ENCODE assay signal across 10 cellular contexts in the genomic region with DNA sequence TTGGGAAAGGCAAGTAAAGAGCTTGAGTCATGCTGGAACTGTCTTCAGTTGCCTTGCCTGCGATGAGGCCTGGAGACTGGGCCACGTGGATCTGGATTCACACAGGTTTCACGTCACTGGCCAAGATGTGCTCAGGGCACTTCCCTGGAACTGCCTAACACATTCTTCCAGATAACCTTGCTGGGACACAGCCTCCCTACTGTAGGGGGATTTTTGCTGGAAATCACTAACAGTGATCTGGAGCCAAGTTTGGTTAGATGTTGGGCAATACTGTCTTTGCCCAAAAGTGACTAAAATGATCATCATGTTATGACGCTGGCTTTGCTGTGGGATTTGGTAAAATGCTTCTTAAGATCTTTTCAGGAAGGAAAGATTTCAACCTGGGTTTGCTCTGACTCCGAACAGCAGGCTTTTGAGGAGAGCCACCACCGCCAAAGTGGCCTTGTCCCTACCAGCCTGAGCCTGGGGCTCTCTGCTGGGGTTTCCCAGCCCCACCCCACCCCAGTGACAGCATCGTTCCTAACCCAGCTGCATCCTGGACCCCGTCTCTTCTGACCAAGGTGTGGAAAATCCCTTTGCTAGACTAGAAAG. TPM values are rescaled to one million over a fixed set of nuclear protein-coding genes. Genes with fewer than 3 reads are reported as not detected.
DNase-seq lines count a peak whose midpoint lies in the region; ATAC-seq and TF ChIP-seq lines count a peak whose summit lies in the region.
"Had no signal": no experiment of that assay in that cellular context is flagged by ENCODE, and none has a peak within 500 bp of the region (broad histone marks: within the 10 kb centered on the region; RNA-seq: fewer than 3 reads in every experiment).

No MANE protein-coding gene starts in this region.

- no peaks in the 10 kb centered on the region for H3K27me3 Mint-ChIP-seq in activated T-cell treated with anti-CD3 and anti-CD28 coated beads, Interleukin-2, amount 50 U/mL, for 24 hours
- peaks cover 14% of the 10 kb centered on the region for H3K27me3 Mint-ChIP-seq in GM23338 (ENCODE audit: insufficient read depth, low read depth, poor library complexity)

- H3K36me3 Mint-ChIP-seq in activated T-cell treated with anti-CD3 and anti-CD28 coated beads, Interleukin-2, amount 50 U/mL, for 24 hours (ENCODE audit: low read depth): no peaks in the 10 kb centered on the region
- H3K36me3 Mint-ChIP-seq in GM23338 (ENCODE audit: low read depth): no peaks in the 10 kb centered on the region; the same call in 2 of the 3 replicates

- peaks cover 19% of the 10 kb centered on the region for H3F3A ChIP-seq in SK-N-SH (replicated peaks; ENCODE audit: insufficient read depth)
- H3F3A ChIP-seq in GM23338 (replicated peaks; ENCODE audit: low read depth): peaks cover 9% of the 10 kb centered on the region

- H3K27ac ChIP-seq in SK-N-SH (ENCODE audit: low read depth in 2 of 2, low read length in 1 of 2) (no peak overlapping the region; a peak in 1 of 4 replicates), brain microvascular endothelial cell (peak overlapping the region; percentile 43), tibial artery (peak overlapping the region; percentile 45 to 54), GM23338 (ENCODE audit: low read depth) (no peak overlapping the region)

- H3K36me3 ChIP-seq in SK-N-SH (replicated peaks in 1 of 2; ENCODE audit: control insufficient read depth in 1 of 2, insufficient read depth in 2 of 2, low read length in 1 of 2) (no peaks in the 10 kb centered on the region), brain microvascular endothelial cell (replicated peaks) (no peaks in the 10 kb centered on the region), tibial artery (peaks cover 0 to 9% (median 9%) of the 10 kb centered on the region in 3 donors), GM23338 (ENCODE audit: insufficient read depth) (no peaks in the 10 kb centered on the region)

- no peaks in the 10 kb centered on the region for H3K9me3 Mint-ChIP-seq in activated T-cell treated with anti-CD3 and anti-CD28 coated beads, Interleukin-2, amount 50 U/mL, for 24 hours
- H3K9me3 Mint-ChIP-seq in GM23338: peaks cover 5% of the 10 kb centered on the region; the same call in 1 of the 3 replicates

- no peaks in the 10 kb centered on the region for H3K27me3 ChIP-seq in SK-N-SH (ENCODE audit: insufficient read depth)
- no peaks in the 10 kb centered on the region for H3K27me3 ChIP-seq in brain microvascular endothelial cell (replicated peaks)
- H3K27me3 ChIP-seq in tibial artery: no peaks in the 10 kb centered on the region
- H3K27me3 ChIP-seq in GM23338 (ENCODE audit: insufficient read depth): no peaks in the 10 kb centered on the region

- no peaks in the 10 kb centered on the region for H3K9me3 ChIP-seq in SK-N-SH
- H3K9me3 ChIP-seq in tibial artery: no peaks in the 10 kb centered on the region

- TF ChIP-seq RAD21 in SK-N-SH (IDR thresholded peaks at IDR 0.05; ENCODE audit: low read length): no peak

- H2AFZ ChIP-seq in SK-N-SH (ENCODE audit: low read depth): peak overlapping the region; percentile 3; the same call in 1 of the 2 replicates
- no peak overlapping the region for H2AFZ ChIP-seq in GM23338

- H3K27ac Mint-ChIP-seq in activated T-cell treated with anti-CD3 and anti-CD28 coated beads, Interleukin-2, amount 50 U/mL, for 24 hours: no peak overlapping the region
- no peak overlapping the region for H3K27ac Mint-ChIP-seq in GM23338

- H3K4me2 ChIP-seq in SK-N-SH (no peak overlapping the region), GM23338 (no peak overlapping the region)

- H3K4me3 Mint-ChIP-seq in activated T-cell treated with anti-CD3 and anti-CD28 coated beads, Interleukin-2, amount 50 U/mL, for 24 hours: no peak overlapping the region
- H3K4me3 Mint-ChIP-seq in GM23338: no peak overlapping the region

- no peaks in the 10 kb centered on the region for H3K79me2 ChIP-seq in SK-N-SH (ENCODE audit: insufficient read depth)
- H3K79me2 ChIP-seq in GM23338 (replicated peaks; ENCODE audit: insufficient read depth): no peaks in the 10 kb centered on the region

- H3K9ac ChIP-seq in SK-N-SH: no peak overlapping the region

- no peak for TF ChIP-seq CTCF in SK-N-SH (IDR thresholded peaks at IDR 0.05)
- TF ChIP-seq CTCF in brain microvascular endothelial cell (IDR thresholded peaks at IDR 0.05; ENCODE audit: low read depth, low read length, missing control alignments): no peak
- TF ChIP-seq CTCF in tibial artery (IDR thresholded peaks at IDR 0.05): no peak
- no peak for TF ChIP-seq CTCF in GM23338 (conservative IDR thresholded peaks at IDR 0.05; ENCODE audit: low read depth in 2 of 2)

- intact Hi-C loops in tibial artery (cut with DNase I; ENCODE audit: low total_unique reads): no loop called here

- H3K4me1 Mint-ChIP-seq in activated T-cell treated with anti-CD3 and anti-CD28 coated beads, Interleukin-2, amount 50 U/mL, for 24 hours (ENCODE audit: low read depth): peaks cover 3% of the 10 kb centered on the region
- H3K4me1 Mint-ChIP-seq in GM23338: no peaks in the 10 kb centered on the region; the same call in 2 of the 3 replicates

- CTCF ChIA-PET in SK-N-SH (lab: Yijun Ruan, JAX): interaction anchor here (0.8 to 7.9 kb wide), 6 partner anchors 9 to 354 kb away, joined by 3 to 191 read pairs (median 10); no protein-coding TSS in a partner anchor

- H3K4me1 ChIP-seq in SK-N-SH (ENCODE audit: control insufficient read depth in 1 of 2, insufficient read depth in 2 of 2, low read depth in 1 of 2, low read length in 1 of 2) (peaks cover 8 to 10% of the 10 kb centered on the region in 2 experiments; a peak in 3 of 4 replicates), tibial artery (peaks cover 0 to 75% (median 54%) of the 10 kb centered on the region in 4 donors), GM23338 (ENCODE audit: insufficient read depth) (no peaks in the 10 kb centered on the region)

- H4K20me1 ChIP-seq in SK-N-SH (ENCODE audit: insufficient read depth) (no peaks in the 10 kb centered on the region), GM23338 (replicated peaks; ENCODE audit: insufficient read depth) (no peaks in the 10 kb centered on the region)

- ATAC-seq in SK-N-SH treated with all-trans-retinoic acid at 6 μM for 48 hours (no peak), GM23338 (no peak)

- DNase-seq in SK-N-SH (no peak), brain microvascular endothelial cell (peak; percentile 67), iris pigment epithelial cell (ENCODE audit: low read depth) (peak; percentile 93), tibial artery (peak; percentile 84 to 87), DMS53 (lab: John Stamatoyannopoulos, UW) (no peak), GM23338 (ENCODE audit: low spot score) (no peak)
- DNase-seq in activated T-cell treated with anti-CD3 and anti-CD28 coated beads, Interleukin-2, amount 50 U/mL, for 24 hours: no peak
- DNase-seq: 8988T, KG1 had no signal

- 63% methylated on average over 8 of the region's 8 CpGs for WGBS in SK-N-SH (ENCODE audit: low lambda C conversion rate)

- in situ Hi-C loops in brain microvascular endothelial cell (cut with HindIII; ENCODE audit: low pct_ligation_motif_present, low sequenced_read_pairs): no loop called here

- no peak for TF ChIP-seq EP300 in SK-N-SH (IDR thresholded peaks at IDR 0.05; ENCODE audit: borderline replicate concordance in 1 of 2, low read depth in 1 of 2, low read length in 1 of 2)

- H3K9me2 ChIP-seq in SK-N-SH (no peaks in the 10 kb centered on the region), GM23338 (ENCODE audit: insufficient read depth) (no peaks in the 10 kb centered on the region)

- no peak overlapping the region for H3K4me3 ChIP-seq in SK-N-SH (ENCODE audit: low read depth in 2 of 2, low read length in 1 of 2)
- H3K4me3 ChIP-seq in brain microvascular endothelial cell (ENCODE audit: low read depth, low read length): no peak overlapping the region
- H3K4me3 ChIP-seq in tibial artery: no peak overlapping the region
- H3K4me3 ChIP-seq in GM23338: no peak overlapping the region

- POLR2A ChIA-PET in SK-N-SH (lab: Yijun Ruan, JAX): no interaction called here

TF ChIP-seq in SK-N-SH, 30 proteins besides CTCF, POLR2A, EP300 and RAD21:
- no peak for TF ChIP-seq FOXJ3 (CRISPR knock-in tag; IDR thresholded peaks at IDR 0.05)
- 0 out of 2 replicates have a peak, but pooled peaks have one; percentile 28 for TF ChIP-seq NFIC (IDR thresholded peaks at IDR 0.05; ENCODE audit: borderline replicate concordance)

TF ChIP-seq in SK-N-SH treated with all-trans-retinoic acid at 6 μM for 48 hours, 23 proteins besides CTCF, POLR2A, EP300 and RAD21 (continues in another document):
- no peak for TF ChIP-seq ZNF8 (CRISPR knock-in tag; IDR thresholded peaks at IDR 0.05)
- no peak for TF ChIP-seq ARNTL (CRISPR knock-in tag; IDR thresholded peaks at IDR 0.05; ENCODE audit: borderline replicate concordance, low read depth)
- TF ChIP-seq TCF4 (CRISPR knock-in tag; IDR thresholded peaks at IDR 0.05; ENCODE audit: borderline replicate concordance): no peak
- TF ChIP-seq RARB (CRISPR knock-in tag; IDR thresholded peaks at IDR 0.05): no peak

TF ChIP-seq in GM23338, 12 proteins besides CTCF, POLR2A, EP300 and RAD21 (continues in another document):
- TF ChIP-seq JUNB (IDR thresholded peaks at IDR 0.05; ENCODE audit: unreplicated experiment) (no peak), ZNF114 (CRISPR knock-in tag; IDR thresholded peaks at IDR 0.05) (no peak), EZH2 (IDR thresholded peaks at IDR 0.05; ENCODE audit: low read depth, unreplicated experiment) (no peak), ZNF331 (CRISPR knock-in tag; IDR thresholded peaks at IDR 0.05; ENCODE audit: low read depth) (no peak)

RNA-seq across cellular contexts. Expression of a gene that starts 14.7 kb away (rescaled TPM):
- polyA plus RNA-seq in SK-N-SH (2012; rRNA removed) (11.6 and 14.3 TPM in 2 replicates), GM23338 (2016; fragmentation: Nextera tagmentation; extraction: Ambion mirVana) (1.1 and 1.5 TPM in 2 replicates)
- polyA plus RNA-seq in SK-N-SH (2012; cell fraction: cytosol; rRNA removed): 5.3 and 10.0 TPM in 2 replicates
- 9.1 and 10.1 TPM in 2 replicates for polyA plus RNA-seq in SK-N-SH (2012; cell fraction: nucleus; rRNA removed)
- total RNA-seq in GM23338 (2014; rRNA removed; shearing (Covaris generic)): 1.9 and 5.2 TPM in 2 replicates

RNA-seq across cellular contexts. Expression of a gene that starts 29.1 kb away (rescaled TPM):
- polyA plus RNA-seq in SK-N-SH (2012; rRNA removed) (83.8 and 87.4 TPM in 2 replicates), GM23338 (2016; fragmentation: Nextera tagmentation; extraction: Ambion mirVana) (5.9 and 8.0 TPM in 2 replicates)
- 47.2 and 67.5 TPM in 2 replicates for polyA plus RNA-seq in SK-N-SH (2012; cell fraction: cytosol; rRNA removed)
- 55.9 and 68.2 TPM in 2 replicates for polyA plus RNA-seq in SK-N-SH (2012; cell fraction: nucleus; rRNA removed)
- total RNA-seq in GM23338 (2014; rRNA removed; shearing (Covaris generic)): 22.4 and 38.8 TPM in 2 replicates

RNA-seq across cellular contexts. Expression of a gene that starts 36.0 kb away (rescaled TPM):
- polyA plus RNA-seq in SK-N-SH (2012; rRNA removed): 30.1 and 30.4 TPM in 2 replicates
- 4.5 and 7.0 TPM in 2 replicates for polyA plus RNA-seq in SK-N-SH (2012; cell fraction: cytosol; rRNA removed)
- polyA plus RNA-seq in SK-N-SH (2012; cell fraction: nucleus; rRNA removed): 252 and 275 TPM in 2 replicates
- total RNA-seq in GM23338 (2014; rRNA removed; shearing (Covaris generic)): 23.9 and 27.1 TPM in 2 replicates
- polyA plus RNA-seq in GM23338 (2016; fragmentation: Nextera tagmentation; extraction: Ambion mirVana): 8.8 and 9.0 TPM in 2 replicates

RNA-seq across cellular contexts. Expression of a gene that starts 58.9 kb away (rescaled TPM):
- 272 and 579 TPM in 2 replicates for polyA plus RNA-seq in SK-N-SH (2012; rRNA removed)
- polyA plus RNA-seq in SK-N-SH (2012; cell fraction: cytosol; rRNA removed): 169 and 266 TPM in 2 replicates
- 757 and 838 TPM in 2 replicates for polyA plus RNA-seq in SK-N-SH (2012; cell fraction: nucleus; rRNA removed)
- 36.5 and 45.7 TPM in 2 replicates for total RNA-seq in GM23338 (2014; rRNA removed; shearing (Covaris generic))
- polyA plus RNA-seq in GM23338 (2016; fragmentation: Nextera tagmentation; extraction: Ambion mirVana): 15.1 and 15.5 TPM in 2 replicates

Comparison
In these comparisons a context has a peak if more than half of its experiments do, and no peak if none do; other contexts are left out.
1. DNase-seq: peak in brain microvascular endothelial cell (single experiment), iris pigment epithelial cell (single experiment) and tibial artery (2 of 2); none in SK-N-SH (single experiment), DMS53 (single experiment), activated T-cell treated with anti-CD3 and anti-CD28 coated beads, Interleukin-2, amount 50 U/mL, for 24 hours (single experiment) and GM23338 (single experiment).
2. H3K27ac ChIP-seq: peak in brain microvascular endothelial cell (single experiment) and tibial artery (2 of 2); none in SK-N-SH (0 of 2) and GM23338 (single experiment).